Comparison of ENCODE assay signal across 32 cellular contexts in genomic region chr1:46682064-46682463, GRCh38. TPM values are rescaled to one million over a fixed set of nuclear protein-coding genes. Genes with fewer than 3 reads are reported as not detected.
DNase-seq lines count a peak whose midpoint lies in the region; ATAC-seq and TF ChIP-seq lines count a peak whose summit lies in the region.
"Had no signal": no experiment of that assay in that cellular context is flagged by ENCODE, and none has a peak within 500 bp of the region (broad histone marks: within the 10 kb centered on the region; RNA-seq: fewer than 3 reads in every experiment).

No MANE protein-coding gene starts in this region.

- no peak for TF ChIP-seq CTCF in upper lobe of right lung (IDR thresholded peaks at IDR 0.05)

- no peak for DNase-seq in activated T-cell treated with anti-CD3 and anti-CD28 coated beads, Interleukin-2, amount 50 U/mL, for 72 hours
- no peak for DNase-seq in activated T-cell treated with anti-CD3 and anti-CD28 coated beads, Interleukin-2, amount 50 U/mL, for 1 hour
- no peak for DNase-seq in caudate nucleus (lab: John Stamatoyannopoulos, UW)
- DNase-seq in lung microvascular endothelial cell (ENCODE audit: low read depth in 2 of 2) = peak; percentile 12 to 28
- DNase-seq in upper lobe of right lung = no peak
- no peak for DNase-seq in activated CD4-positive, alpha-beta T cell treated with anti-CD3 and anti-CD28 coated beads for 4 hours
- no peak for DNase-seq in amygdala (lab: John Stamatoyannopoulos, UW)
- DNase-seq: activated CD4-positive, alpha-beta T cell treated with anti-CD3 and anti-CD28 coated beads for 48 hours; activated T-cell treated with anti-CD3 and anti-CD28 coated beads, Interleukin-2, amount 50 U/mL, for 4 hours; adrenal gland; CD4-positive, CD25-positive, alpha-beta regulatory T cell; effector memory CD4-positive, alpha-beta T cell; erythroblast; glutamatergic neuron; GM23248; left ventricle myocardium inferior; naive B cell; NCI-H226; NCI-H69; PC-9; stimulated activated CD4-positive, alpha-beta T cell treated with anti-CD3 and anti-CD28 coated beads, Interleukin-2, amount 100 ng/mL, for 48 hours had no signal

- no peaks in the 10 kb centered on the region for H3K27me3 ChIP-seq in upper lobe of right lung
- H3K27me3 ChIP-seq: adrenal gland, breast epithelium, neutrophil had no signal

- no peaks in the 10 kb centered on the region for H3K9me3 ChIP-seq in upper lobe of right lung
- H3K9me3 ChIP-seq: adrenal gland, breast epithelium, left ventricle myocardium inferior, neutrophil had no signal

- H3K27me3 Mint-ChIP-seq in activated T-cell treated with anti-CD3 and anti-CD28 coated beads, Interleukin-2, amount 50 U/mL, for 72 hours (ENCODE audit: low read depth) = no peaks in the 10 kb centered on the region
- H3K27me3 Mint-ChIP-seq: CD4-positive, CD25-positive, alpha-beta regulatory T cell; naive B cell; type B pancreatic cell had no signal

- H3K27ac ChIP-seq in caudate nucleus (ENCODE audit: low read depth, low read length) = peak overlapping the region; percentile 80
- H3K27ac ChIP-seq in upper lobe of right lung = no peak overlapping the region
- H3K27ac ChIP-seq: adrenal gland, breast epithelium, coronary artery, GM23248, left ventricle myocardium inferior, neutrophil, PC-9 had no signal

- H3K4me3 Mint-ChIP-seq in activated T-cell treated with anti-CD3 and anti-CD28 coated beads, Interleukin-2, amount 50 U/mL, for 72 hours = no peak overlapping the region
- H3K4me3 Mint-ChIP-seq: activated T-cell treated with anti-CD3 and anti-CD28 coated beads, Interleukin-2, amount 50 U/mL, for 4 hours; CD4-positive, CD25-positive, alpha-beta regulatory T cell; naive B cell; T-helper 2 cell treated with Interferon-gamma antibody and Interleukin-4, amounts not matched to agents 5 μg/mL and 100 μg/mL, for 36 hours; type B pancreatic cell had no signal

- H3K4me3 ChIP-seq in upper lobe of right lung = no peak overlapping the region
- H3K4me3 ChIP-seq: adrenal gland, breast epithelium, coronary artery, GM23248, left ventricle myocardium inferior, PC-9 had no signal

- H3K27ac Mint-ChIP-seq in activated T-cell treated with anti-CD3 and anti-CD28 coated beads, Interleukin-2, amount 50 U/mL, for 72 hours = peak overlapping the region; percentile 1
- H3K27ac Mint-ChIP-seq: T-helper 2 cell treated with Interferon-gamma antibody and Interleukin-4, amounts not matched to agents 5 μg/mL and 100 μg/mL, for 36 hours; type B pancreatic cell had no signal

- peaks cover 7% of the 10 kb centered on the region for H3K4me1 Mint-ChIP-seq in activated T-cell treated with anti-CD3 and anti-CD28 coated beads, Interleukin-2, amount 50 U/mL, for 72 hours (ENCODE audit: low read depth)

- peaks cover 7% of the 10 kb centered on the region for H3K4me1 ChIP-seq in upper lobe of right lung
- H3K4me1 ChIP-seq: breast epithelium had no signal

- H3K9me3 Mint-ChIP-seq in activated T-cell treated with anti-CD3 and anti-CD28 coated beads, Interleukin-2, amount 50 U/mL, for 72 hours = no peaks in the 10 kb centered on the region
- H3K9me3 Mint-ChIP-seq: activated T-cell treated with anti-CD3 and anti-CD28 coated beads, Interleukin-2, amount 50 U/mL, for 4 hours; CD4-positive, CD25-positive, alpha-beta regulatory T cell; naive B cell; T-helper 2 cell treated with Interferon-gamma antibody and Interleukin-4, amounts not matched to agents 5 μg/mL and 100 μg/mL, for 36 hours; type B pancreatic cell had no signal

- H3K36me3 ChIP-seq in upper lobe of right lung = peaks cover 100% of the 10 kb centered on the region
- H3K36me3 ChIP-seq: breast epithelium had no signal

- ATAC-seq in activated T-cell treated with anti-CD3 and anti-CD28 coated beads, Interleukin-2, amount 50 U/mL, for 72 hours (replicated peaks in 1 of 2) = no peak
- ATAC-seq in upper lobe of right lung (peak; percentile 46), GM21423 (IDR thresholded peaks at IDR 0.05; ENCODE audit: unreplicated experiment) (no peak)
- ATAC-seq: activated T-cell treated with anti-CD3 and anti-CD28 coated beads, Interleukin-2, amount 50 U/mL, for 4 hours; Right ventricle myocardium inferior; sciatic nerve had no signal

- peaks cover 8 to 26% of the 10 kb centered on the region in 2 donors for H3K36me3 Mint-ChIP-seq in activated T-cell treated with anti-CD3 and anti-CD28 coated beads, Interleukin-2, amount 50 U/mL, for 72 hours (ENCODE audit: insufficient read depth in 2 of 2)

- intact Hi-C loops in upper lobe of right lung (cut with DNase I) = no loop called here

RNA-seq across cellular contexts. Expression of gene TEX38, which starts 10.4 kb away (rescaled TPM):
- under 1 TPM in 1 of 2 donors, not detected in 1; 0.65 TPM for total RNA-seq in activated T-cell treated with anti-CD3 and anti-CD28 coated beads, Interleukin-2, amount 50 U/mL, for 72 hours
- under 0.01 TPM in 1 of 2 replicates, not detected in the other for total RNA-seq in lung microvascular endothelial cell
- not detected for total RNA-seq in upper lobe of right lung
- total RNA-seq: activated CD8-positive, alpha-beta memory T cell treated with anti-CD3 and anti-CD28 coated beads for 36 hours; activated T-cell treated with anti-CD3 and anti-CD28 coated beads, Interleukin-2, amount 50 U/mL, for 4 hours; breast epithelium; CD4-positive, CD25-positive, alpha-beta regulatory T cell; GM23248; PC-9; posterior vena cava; Right ventricle myocardium inferior; sciatic nerve; subcutaneous adipose tissue had no signal

RNA-seq across cellular contexts. Expression of gene ATPAF1, which starts 13.9 kb away (rescaled TPM):
- total RNA-seq in activated T-cell treated with anti-CD3 and anti-CD28 coated beads, Interleukin-2, amount 50 U/mL, for 72 hours = 10 to 100 TPM; 45.7 to 47.5 TPM
- total RNA-seq in lung microvascular endothelial cell (19.8 and 22.2 TPM in 2 replicates), upper lobe of right lung (32.2 TPM)

RNA-seq across cellular contexts. Expression of gene EFCAB14, which starts 36.9 kb away (rescaled TPM):
- 10 to 100 TPM; 48.6 to 50.3 TPM for total RNA-seq in activated T-cell treated with anti-CD3 and anti-CD28 coated beads, Interleukin-2, amount 50 U/mL, for 72 hours
- 44.7 and 65.7 TPM in 2 replicates for total RNA-seq in lung microvascular endothelial cell
- 118 TPM for total RNA-seq in upper lobe of right lung

Comparison
In these comparisons a context has a peak if more than half of its experiments do, and no peak if none do; other contexts are left out.
1. DNase-seq: peak in lung microvascular endothelial cell (2 of 2); none in activated T-cell treated with anti-CD3 and anti-CD28 coated beads, Interleukin-2, amount 50 U/mL, for 72 hours (0 of 2), activated T-cell treated with anti-CD3 and anti-CD28 coated beads, Interleukin-2, amount 50 U/mL, for 1 hour (single experiment), caudate nucleus (0 of 61), upper lobe of right lung (single experiment), activated CD4-positive, alpha-beta T cell treated with anti-CD3 and anti-CD28 coated beads for 4 hours (0 of 2) and amygdala (0 of 56).